In the genomic region with DNA sequence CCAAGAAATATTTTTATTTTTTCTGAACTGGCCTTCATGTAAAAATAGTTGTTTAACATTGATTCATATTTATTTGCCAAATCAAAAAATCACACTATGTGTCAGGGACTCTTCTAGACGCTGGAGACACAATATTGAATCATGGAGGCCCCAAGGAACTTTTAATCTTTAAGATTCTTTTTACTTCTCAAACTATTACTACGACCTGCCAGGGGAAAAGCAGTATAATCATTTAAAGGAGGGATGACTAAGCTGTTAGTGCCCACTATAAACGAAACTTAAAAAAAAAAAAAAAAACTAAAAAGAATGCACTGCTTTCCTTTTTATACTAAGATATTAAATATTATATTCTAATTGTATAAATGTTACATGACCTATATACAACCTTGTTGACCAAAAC, we compare ENCODE assay signal across 16 cellular contexts.
DNase-seq lines count a peak whose midpoint lies in the region; TF ChIP-seq lines count a peak whose summit lies in the region.
"Had no signal": no experiment of that assay in that cellular context is flagged by ENCODE, and none has a peak within 500 bp of the region (broad histone marks: within the 10 kb centered on the region; RNA-seq: fewer than 3 reads in every experiment).

No MANE protein-coding gene starts in this region.

- H2BK5ac ChIP-seq in H9 (ENCODE audit: insufficient read length, low read length): no peak overlapping the region

- H3K36me3 ChIP-seq in GM23248 (ENCODE audit: low read depth) (peaks cover 5% of the 10 kb centered on the region; the same call in 1 of the 2 replicates), adipocyte (ENCODE audit: control insufficient read depth, insufficient read depth, low read length, severe bottlenecking) (peaks cover 21% of the 10 kb centered on the region), stomach (peaks cover 0 to 59% (median 30%) of the 10 kb centered on the region in 4 donors)

- WGBS in GM23248 (ENCODE audit: low coverage in 1 of 2, low lambda C conversion rate in 2 of 2, missing lambda C conversion rate in 2 of 2), 2 experiments: 37 to 46% methylated on average over 3 of the region's 3 CpGs
- WGBS in H9 (ENCODE audit: extremely low coverage, insufficient read length, low lambda C conversion rate): no CpG with 5 or more reads among the region's 3 CpGs
- 70 to 86% (median 79%) methylated on average over 3 of the region's 3 CpGs for WGBS in stomach, 5 donors

- H3K4ac ChIP-seq in H9 (ENCODE audit: low read depth, low read length): no peak overlapping the region

- H3K14ac ChIP-seq in H9 (ENCODE audit: insufficient read depth, low read length): no peak overlapping the region

- no peak overlapping the region for H4K5ac ChIP-seq in H9 (ENCODE audit: insufficient read length, low read depth, low read length)

- H3K4me3 Mint-ChIP-seq in H9: no peak overlapping the region
- H3K4me3 Mint-ChIP-seq: CD8-positive, alpha-beta memory T cell had no signal

- H4K8ac ChIP-seq in H9 (replicated peaks; ENCODE audit: insufficient read length, low read depth, low read length): no peak overlapping the region

- H2AFZ ChIP-seq in GM23248 (no peak overlapping the region), H9 (ENCODE audit: low read length) (no peak overlapping the region)

- no peaks in the 10 kb centered on the region for H3K27me3 Mint-ChIP-seq in H9 (ENCODE audit: low read depth)
- H3K27me3 Mint-ChIP-seq: CD8-positive, alpha-beta memory T cell had no signal

- H3K4me3 ChIP-seq in AG10803 (ENCODE audit: low read length) (no peak overlapping the region), GM23248 (no peak overlapping the region), adipocyte (ENCODE audit: low read length) (no peak overlapping the region), fibroblast of the aortic adventitia (ENCODE audit: low read depth, low read length) (no peak overlapping the region), stomach (no peak overlapping the region)

- H3K27ac Mint-ChIP-seq in H9: no peak overlapping the region
- H3K27ac Mint-ChIP-seq: CD8-positive, alpha-beta memory T cell had no signal

- H4K91ac ChIP-seq in H9 (ENCODE audit: insufficient read length, low read depth, low read length): no peak overlapping the region

- no peak for TF ChIP-seq POLR2A in stomach (IDR thresholded peaks at IDR 0.05)

- H3K79me2 ChIP-seq in GM23248 (ENCODE audit: insufficient read depth) (no peaks in the 10 kb centered on the region), H9 (ENCODE audit: insufficient read depth, low read length) (no peaks in the 10 kb centered on the region)

- in situ Hi-C loops in GM23248 (cut with MboI): no loop called here

- H2BK15ac ChIP-seq in H9 (ENCODE audit: low read depth, low read length): no peak overlapping the region

- H3K4me2 ChIP-seq in GM23248 (ENCODE audit: unreplicated experiment): no peak overlapping the region
- H3K4me2 ChIP-seq in H9 (ENCODE audit: insufficient read depth, insufficient read length, low read length): no peak overlapping the region

- H3K27ac ChIP-seq in GM23248 (peak overlapping the region; percentile 14; the same call in 1 of the 2 replicates), H9 (ENCODE audit: insufficient read length, low read depth, low read length) (no peak overlapping the region), stomach (no peak overlapping the region)

- H3K4me1 ChIP-seq in GM23248 (ENCODE audit: insufficient read depth) (peaks cover 4% of the 10 kb centered on the region), adipocyte (ENCODE audit: control insufficient read depth, insufficient read depth, low read length) (no peaks in the 10 kb centered on the region), H9 (ENCODE audit: insufficient read depth, low read length) (no peaks in the 10 kb centered on the region), stomach (peaks cover 0 to 3% (median 0%) of the 10 kb centered on the region in 4 donors)

- peaks cover 4 to 13% (median 10%) of the 10 kb centered on the region in 3 experiments; a peak in 6 of 7 replicates for H3K36me3 Mint-ChIP-seq in H9 (ENCODE audit: insufficient read depth in 1 of 3, low read depth in 3 of 3)

- DNase-seq in AG10803 (ENCODE audit: low read depth) (peak; percentile 16), GM23248 (peak; percentile 60), adipocyte (ENCODE audit: low read depth) (peak; percentile 31), fibroblast of the aortic adventitia (ENCODE audit: low read depth) (peak; percentile 25), H9 (no peak), stomach (no peak), HT-29 (ENCODE audit: low spot score) (no peak)
- no peak for DNase-seq in effector CD4-positive, alpha-beta T cell
- DNase-seq: CD8-positive, alpha-beta memory T cell; DND-41; H7; NCI-H1092; NCI-H1694; NCI-H69; NK-92 treated with Interleukin-12 subunit alpha and Interleukin-12 subunit beta, amount 100 ng/mL, for 24 hours; OCI-M1 had no signal

- H2AK5ac ChIP-seq in H9 (ENCODE audit: insufficient read length, low read length): no peak overlapping the region

- TF ChIP-seq CTCF in AG10803 (conservative IDR thresholded peaks at IDR 0.05; ENCODE audit: low read length): no peak
- TF ChIP-seq CTCF in fibroblast of the aortic adventitia (IDR thresholded peaks at IDR 0.05; ENCODE audit: insufficient read depth, low read length): no peak
- TF ChIP-seq CTCF in H9 (conservative IDR thresholded peaks at IDR 0.05): no peak
- TF ChIP-seq CTCF in stomach (IDR thresholded peaks at IDR 0.05): no peak

- H3K23me2 ChIP-seq in H9 (ENCODE audit: insufficient read length, low read depth, low read length, poor library complexity, severe bottlenecking): no peaks in the 10 kb centered on the region

- no peak for TF ChIP-seq EP300 in stomach (IDR thresholded peaks at IDR 0.05)

- no peaks in the 10 kb centered on the region for H3K4me1 Mint-ChIP-seq in H9

- intact Hi-C loops in stomach (cut with DNase I; ENCODE audit: low total_unique reads): no loop called here

- H3T11ph ChIP-seq in H9 (ENCODE audit: low read length): no peak overlapping the region

- H3K79me1 ChIP-seq in H9 (ENCODE audit: insufficient read depth, low read depth, low read length, poor library complexity, severe bottlenecking): no peaks in the 10 kb centered on the region

- no peak overlapping the region for H3K23ac ChIP-seq in H9 (ENCODE audit: insufficient read length, low read depth, low read length)

- no peaks in the 10 kb centered on the region for H3K9me2 ChIP-seq in GM23248 (ENCODE audit: insufficient read depth)

- H3K27me3 ChIP-seq in GM23248 (replicated peaks; ENCODE audit: insufficient read depth) (no peaks in the 10 kb centered on the region), adipocyte (replicated peaks; ENCODE audit: control insufficient read depth, insufficient read depth, low read length) (no peaks in the 10 kb centered on the region), H9 (ENCODE audit: insufficient read depth, low read length) (no peaks in the 10 kb centered on the region), stomach (no peaks in the 10 kb centered on the region)

- H3K9ac ChIP-seq in GM23248 (no peak overlapping the region; the same call in 1 of the 2 replicates), adipocyte (ENCODE audit: low read length) (no peak overlapping the region), H9 (ENCODE audit: extremely low read depth, insufficient read length, low read length) (no peak overlapping the region)

- no peak overlapping the region for H3K56ac ChIP-seq in H9 (ENCODE audit: insufficient read length, low read depth, low read length)

- H3K9me3 ChIP-seq in GM23248 (ENCODE audit: low read depth) (no peaks in the 10 kb centered on the region), adipocyte (ENCODE audit: control insufficient read depth, low read length) (no peaks in the 10 kb centered on the region), H9 (ENCODE audit: control insufficient read depth, low read depth, low read length) (no peaks in the 10 kb centered on the region), stomach (no peaks in the 10 kb centered on the region)

- H2BK20ac ChIP-seq in H9 (ENCODE audit: low read depth, low read length, poor library complexity, severe bottlenecking): no peak overlapping the region

- H3F3A ChIP-seq in GM23248 (ENCODE audit: insufficient read depth): no peaks in the 10 kb centered on the region

- H3K9me3 Mint-ChIP-seq in H9: no peaks in the 10 kb centered on the region
- H3K9me3 Mint-ChIP-seq: CD8-positive, alpha-beta memory T cell had no signal

- H2BK12ac ChIP-seq in H9 (ENCODE audit: insufficient read length, low read depth, low read length): no peak overlapping the region

- no peak overlapping the region for H2BK120ac ChIP-seq in H9 (ENCODE audit: low read depth, low read length, poor library complexity, severe bottlenecking)

- no peaks in the 10 kb centered on the region for H4K20me1 ChIP-seq in GM23248 (ENCODE audit: insufficient read depth)
- no peaks in the 10 kb centered on the region for H4K20me1 ChIP-seq in H9 (ENCODE audit: control insufficient read depth, insufficient read depth, insufficient read length)

- H3K18ac ChIP-seq in H9 (ENCODE audit: insufficient read length, low read depth, low read length): no peak overlapping the region

Comparison
In these comparisons a context has a peak if more than half of its experiments do, and no peak if none do; other contexts are left out.
1. DNase-seq: peak in AG10803 (single experiment), GM23248 (single experiment), adipocyte (single experiment) and fibroblast of the aortic adventitia (single experiment); none in H9 (single experiment), effector CD4-positive, alpha-beta T cell (single experiment), stomach (single experiment) and HT-29 (single experiment).